In the genomic region with DNA sequence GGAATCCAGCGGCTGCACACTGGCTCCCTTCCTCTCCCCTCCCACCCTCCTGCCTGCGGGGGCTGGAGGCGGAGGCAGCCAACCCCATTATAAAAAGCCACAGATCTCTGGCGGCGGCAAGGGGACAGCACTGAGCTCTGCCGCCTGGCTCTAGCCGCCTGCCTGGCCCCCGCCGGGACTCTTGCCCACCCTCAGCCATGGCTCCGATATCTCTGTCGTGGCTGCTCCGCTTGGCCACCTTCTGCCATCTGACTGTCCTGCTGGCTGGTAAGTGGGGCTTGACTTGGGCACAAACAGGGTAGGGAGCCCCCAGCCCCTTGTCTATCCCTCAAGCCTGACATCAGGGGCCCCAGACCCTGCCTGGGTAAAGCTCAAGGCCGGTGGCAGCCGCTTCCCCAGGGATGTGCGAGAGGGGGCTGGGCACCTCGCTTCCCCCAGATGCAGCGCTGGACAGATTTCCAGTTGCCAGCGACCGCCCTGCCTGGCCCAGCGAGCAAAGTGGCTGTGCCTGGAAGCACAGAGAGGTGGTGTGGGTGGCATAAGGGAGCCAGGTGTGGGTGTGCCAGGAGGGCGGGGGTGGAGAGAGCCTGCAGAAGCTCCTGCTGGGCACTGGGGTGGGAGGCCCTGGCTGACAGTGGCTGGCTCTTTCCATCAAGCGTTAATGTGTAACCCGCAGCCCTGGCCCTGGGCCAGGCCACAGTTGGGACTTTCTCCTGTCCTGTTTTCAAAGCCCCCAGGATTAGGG, we compare ENCODE assay signal across 1 cellular context.
A peak's percentile ranks its signal among the peaks of the same experiment; 100 is the strongest.
TF ChIP-seq lines count a peak whose summit lies in the region.

CX3CL1 (plus strand) TSS at position 119 of the 745 bp plus-strand sequence; CDS start at position 198, 79 bp downstream.

TF ChIP-seq in GM12878, 131 proteins besides CTCF, POLR2A, EP300 and RAD21 (continued from another document):
- 0 out of 2 replicates have a peak, but pooled peaks have one; percentile 8 for TF ChIP-seq CHD2 (IDR thresholded peaks at IDR 0.05; ENCODE audit: borderline replicate concordance, low read depth, low read length)
- peak in 1 of 2 experiments; percentile 38; a peak in 2 of 4 replicates for TF ChIP-seq IKZF2 (IDR thresholded peaks at IDR 0.05)
- no peak for TF ChIP-seq CEBPB (IDR thresholded peaks at IDR 0.05; ENCODE audit: borderline replicate concordance in 1 of 2, low read depth in 2 of 2, low read length in 2 of 2)
- no peak for TF ChIP-seq SUZ12 (IDR thresholded peaks at IDR 0.05; ENCODE audit: unreplicated experiment)
- TF ChIP-seq EED (IDR thresholded peaks at IDR 0.05; ENCODE audit: low read depth) = 0 out of 2 replicates have a peak, but pooled peaks have one; percentile 18
- TF ChIP-seq ELK1 (IDR thresholded peaks at IDR 0.05; ENCODE audit: low read depth, low read length) = no peak
